10 cellular contexts compared by ENCODE assay signal in genomic region chr1:103517380-103518047, GRCh38. TPM values are rescaled to one million over a fixed set of nuclear protein-coding genes. Genes with fewer than 3 reads are reported as not detected.
DNase-seq lines count a peak whose midpoint lies in the region; ATAC-seq and TF ChIP-seq lines count a peak whose summit lies in the region.
"Had no signal": no experiment of that assay in that cellular context is flagged by ENCODE, and none has a peak within 500 bp of the region (broad histone marks: within the 10 kb centered on the region; RNA-seq: fewer than 3 reads in every experiment).

No MANE protein-coding gene starts in this region.

- no peak overlapping the region for H3K4me3 ChIP-seq in neuronal stem cell (ENCODE audit: low read length in 2 of 2)
- no peak overlapping the region for H3K4me3 ChIP-seq in right lobe of liver

- no peak overlapping the region for H2BK5ac ChIP-seq in neuronal stem cell (ENCODE audit: low read length)

- H3K79me1 ChIP-seq in neuronal stem cell (ENCODE audit: low read depth, low read length): no peaks in the 10 kb centered on the region

- no peak for TF ChIP-seq POLR2A in right lobe of liver (IDR thresholded peaks at IDR 0.05)

- H3K4me2 ChIP-seq in neuronal stem cell (ENCODE audit: insufficient read depth, low read length, poor library complexity, severe bottlenecking): no peak overlapping the region

- DNase-seq in fibroblast of peridontal ligament (ENCODE audit: extremely low read depth): peak; percentile 11
- DNase-seq in AG08396 (ENCODE audit: low spot score): no peak
- DNase-seq in stimulated activated CD4-positive, alpha-beta T cell treated with anti-CD3 and anti-CD28 coated beads, Interleukin-4, amount 100 ng/mL, for 1 hour: no peak
- no peak for DNase-seq in neuronal stem cell (ENCODE audit: low spot score)
- DNase-seq in right lobe of liver: no peak
- DNase-seq: islet precursor cell, NCI-H187 treated with DMSO at 0.1 percent for 48 hours had no signal

- WGBS in neuronal stem cell (ENCODE audit: extremely low coverage in 2 of 2, insufficient read length in 2 of 2, insufficient replicate concordance in 1 of 2), 2 donors: no CpG with 5 or more reads among the region's 2 CpGs
- WGBS in right lobe of liver (ENCODE audit: insufficient coverage, low coverage, low lambda C conversion rate, missing lambda C conversion rate): 63% methylated on average over 2 of the region's 2 CpGs

- H3K4me1 ChIP-seq in neuronal stem cell (ENCODE audit: control insufficient read depth in 2 of 2, insufficient read depth in 1 of 2, low read depth in 1 of 2, low read length in 2 of 2): no peaks in the 10 kb centered on the region
- H3K4me1 ChIP-seq in right lobe of liver: no peaks in the 10 kb centered on the region

- H3K18ac ChIP-seq in neuronal stem cell (ENCODE audit: low read length): no peak overlapping the region

- no peak overlapping the region for H4K8ac ChIP-seq in neuronal stem cell (ENCODE audit: low read depth, low read length)

- intact Hi-C loops in right lobe of liver (cut with DNase I): no loop called here

- H4K91ac ChIP-seq in neuronal stem cell (ENCODE audit: low read depth, low read length, poor library complexity): no peak overlapping the region

- no peak overlapping the region for H2BK120ac ChIP-seq in neuronal stem cell (ENCODE audit: low read depth, low read length)

- H3K36me3 ChIP-seq in neuronal stem cell (replicated peaks in 1 of 2; ENCODE audit: control insufficient read depth in 2 of 2, insufficient read depth in 2 of 2, low read length in 2 of 2): no peaks in the 10 kb centered on the region
- H3K36me3 ChIP-seq in right lobe of liver: no peaks in the 10 kb centered on the region

- no peak overlapping the region for H3K27ac ChIP-seq in neuronal stem cell (replicated peaks; ENCODE audit: low read length)
- H3K27ac ChIP-seq in right lobe of liver: no peak overlapping the region

- H3K27me3 ChIP-seq in neuronal stem cell (ENCODE audit: control insufficient read depth in 3 of 3, insufficient read depth in 3 of 3, low read depth in 1 of 3, low read length in 3 of 3) (no peaks in the 10 kb centered on the region), right lobe of liver (no peaks in the 10 kb centered on the region)

- H3K9me3 ChIP-seq in neuronal stem cell (replicated peaks in 1 of 2; ENCODE audit: control insufficient read depth in 2 of 2, insufficient read depth in 1 of 2, low read depth in 1 of 2, low read length in 2 of 2) (no peaks in the 10 kb centered on the region), right lobe of liver (no peaks in the 10 kb centered on the region)

- no peak overlapping the region for H3K14ac ChIP-seq in neuronal stem cell (ENCODE audit: low read length)

- no peak overlapping the region for H2AFZ ChIP-seq in neuronal stem cell (ENCODE audit: low read length)

- H2BK15ac ChIP-seq in neuronal stem cell (ENCODE audit: low read length): no peak overlapping the region

- H2AK5ac ChIP-seq in neuronal stem cell (ENCODE audit: low read depth, low read length): no peak overlapping the region

- no peak overlapping the region for H3K4ac ChIP-seq in neuronal stem cell (ENCODE audit: low read length)

- peak; percentile 82 for ATAC-seq in GM18870 (IDR thresholded peaks at IDR 0.05; ENCODE audit: unreplicated experiment)
- peak; percentile 75 for ATAC-seq in GM21723 (IDR thresholded peaks at IDR 0.05; ENCODE audit: unreplicated experiment)
- peak; percentile 83 for ATAC-seq in HG03439 (IDR thresholded peaks at IDR 0.05; ENCODE audit: unreplicated experiment)
- ATAC-seq in right lobe of liver: no peak

- no peak for TF ChIP-seq CTCF in right lobe of liver (IDR thresholded peaks at IDR 0.05)

- H3K23ac ChIP-seq in neuronal stem cell (ENCODE audit: low read depth, low read length, poor library complexity): no peak overlapping the region

- H3K9ac ChIP-seq in neuronal stem cell (ENCODE audit: low read depth, low read length, poor library complexity): no peak overlapping the region

- H2BK12ac ChIP-seq in neuronal stem cell (ENCODE audit: low read length): no peak overlapping the region

RNA-seq across cellular contexts. Expression of gene RNPC3, which starts 8.0 kb away (rescaled TPM):
- 59.1 TPM for polyA plus RNA-seq in neuronal stem cell (2013, experiment 1 of 2)
- polyA plus RNA-seq in neuronal stem cell (2013, experiment 2 of 2): 63.2 TPM
- total RNA-seq in right lobe of liver: 10 to 100 TPM in 4 of 6 experiments, 1 to 10 TPM in 2; 9.1 to 19.3 (median 12.2) TPM

RNA-seq across cellular contexts. Expression of gene AMY2B, which starts 53.9 kb away (rescaled TPM):
- polyA plus RNA-seq in neuronal stem cell (2013, experiment 1 of 2): 2.5 TPM
- 2.8 TPM for polyA plus RNA-seq in neuronal stem cell (2013, experiment 2 of 2)
- 10 to 100 TPM in 3 of 6 experiments, 1 to 10 TPM in 3; 4.3 to 21.2 (median 9.2) TPM for total RNA-seq in right lobe of liver

Comparison
In these comparisons a context has a peak if more than half of its experiments do, and no peak if none do; other contexts are left out.
1. ATAC-seq: peak in GM18870 (single experiment), GM21723 (single experiment) and HG03439 (single experiment); none in right lobe of liver (0 of 4).